Comparison of ENCODE assay signal across 8 cellular contexts in the genomic region with DNA sequence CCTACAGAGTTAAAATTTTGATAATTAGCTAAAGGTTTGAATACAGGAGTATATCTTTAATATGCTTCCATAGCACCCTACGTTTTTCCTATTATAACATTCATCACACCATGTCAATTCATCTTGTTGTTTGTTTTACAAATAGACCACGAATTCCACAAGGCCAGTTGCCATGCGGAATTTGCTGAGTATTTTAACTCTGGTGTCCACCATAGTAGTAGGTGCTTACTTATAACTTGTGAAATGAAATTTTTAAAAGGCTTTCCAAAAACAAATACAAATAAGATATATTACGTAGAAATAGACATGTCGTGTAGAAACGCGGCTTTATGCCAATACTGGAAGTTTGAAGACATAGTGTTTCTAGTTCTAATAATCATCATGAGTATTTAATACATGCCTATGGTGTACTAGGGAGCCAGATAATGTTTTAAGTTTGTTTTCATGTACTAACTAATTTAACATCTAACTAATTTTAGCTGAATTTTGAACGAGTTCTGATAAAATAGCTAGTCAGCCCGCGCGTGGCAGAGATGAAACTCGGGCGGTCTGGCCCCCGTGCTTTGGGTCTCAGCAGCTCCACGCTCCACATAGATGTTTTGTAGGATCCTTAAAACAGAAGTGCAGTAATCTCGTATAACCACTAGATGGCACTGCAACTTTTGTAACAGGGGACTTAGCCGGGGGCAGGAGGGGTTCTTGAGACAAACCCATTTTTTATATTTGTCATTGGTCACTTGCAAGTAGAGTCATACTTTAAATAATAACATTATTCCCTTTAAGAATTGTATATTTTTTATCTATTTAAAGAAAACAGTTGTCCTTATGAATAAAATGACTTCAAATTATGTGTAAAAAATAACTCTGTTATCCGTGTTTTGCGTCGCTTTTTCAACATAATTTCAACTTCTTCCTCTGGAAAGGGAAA. TPM values are rescaled to one million over a fixed set of nuclear protein-coding genes. Genes with fewer than 3 reads are reported as not detected.
DNase-seq lines count a peak whose midpoint lies in the region; ATAC-seq, FAIRE-seq and TF ChIP-seq lines count a peak whose summit lies in the region.

No MANE protein-coding gene starts in this region.

- DNase-seq in GDM1 (lab: John Stamatoyannopoulos, UW): peak; percentile 42
- DNase-seq in HAP-1 (ENCODE audit: low spot score in 2 of 2): peak; percentile 70 to 87
- DNase-seq in NAMALWA (ENCODE audit: low spot score): peak; percentile 94
- peak; percentile 66 to 82 (median 74) for DNase-seq in K562 (ENCODE audit: extremely low read depth in 1 of 4, low spot score in 3 of 4)
- DNase-seq in iPS DF 19.7 (ENCODE audit: low read depth, low spot score): peak; percentile 50
- peak; percentile 67 for DNase-seq in small intestine

- H4K20me1 ChIP-seq in K562 (replicated peaks; ENCODE audit: control insufficient read depth, insufficient read depth, low read length): no peaks in the 10 kb centered on the region; the same call in 1 of the 2 replicates

- CTCF ChIA-PET in K562 (lab: Yijun Ruan, JAX; ENCODE audit: low intra/inter-chr PET ratio): interaction anchor here (0.6 to 5.7 kb wide), 5 partner anchors 47 to 389 kb away, joined by 3 to 71 read pairs (median 5); no protein-coding TSS in a partner anchor

- in situ Hi-C loops in HAP-1 (cut with MboI; ENCODE audit: low sequenced_read_pairs): loop anchor here (5.0 kb wide), 1 partner anchor 47 kb away; no protein-coding TSS in a partner anchor
- in situ Hi-C loops in K562 (cut with MboI): loop anchor here (5.0 kb wide), 1 partner anchor 47 kb away; no protein-coding TSS in a partner anchor

- no peaks in the 10 kb centered on the region for H3K9me1 ChIP-seq in K562 (ENCODE audit: control insufficient read depth, insufficient read depth, low read length)

- 9% methylated on average over 20 of the region's 20 CpGs for WGBS in K562 (ENCODE audit: insufficient coverage, low coverage, missing lambda C conversion rate)
- 17 to 18% (median 18%) methylated on average over 20 of the region's 20 CpGs for WGBS in small intestine, 3 donors

- intact Hi-C loops in K562 (cut with micrococcal nuclease): loop anchor here (1.0 to 5.0 kb wide), 3 partner anchors 48 to 390 kb away; no protein-coding TSS in a partner anchor

- POLR2A ChIA-PET in K562 (lab: Yijun Ruan, JAX): interaction anchor here (0.7 to 1.8 kb wide), 6 partner anchors 10 to 262 kb away, joined by 3 to 9 read pairs (median 4); a partner anchor contains a TSS

- H3K4me3 ChIP-seq in HAP-1 (no peak overlapping the region), K562 (no peak overlapping the region), small intestine (ENCODE audit: low read depth in 1 of 2, low read length in 2 of 2) (no peak overlapping the region)

- H3K9ac ChIP-seq in K562 (ENCODE audit: insufficient read depth in 1 of 2, low read depth in 2 of 2, low read length in 2 of 2): peak overlapping the region; percentile 29 to 64; a peak in 2 of 4 replicates

- peak; percentile 87 for FAIRE-seq in K562 (lab: Jason Lieb, UNC)
- peak; percentile 76 for FAIRE-seq in small intestine (lab: Jason Lieb, UNC)

- peak; percentile 73 to 82 (median 74) for TF ChIP-seq CTCF in K562 (IDR thresholded peaks at IDR 0.05 in 2 of 3, conservative IDR thresholded peaks at IDR 0.05 in 1 of 3; ENCODE audit: insufficient read depth in 2 of 3, low read depth in 1 of 3, low read length in 3 of 3)

- H3K27ac ChIP-seq in K562 (ENCODE audit: extremely low read depth, low read depth, low read length) (peak overlapping the region; percentile 24; the same call in 1 of the 3 replicates), small intestine (ENCODE audit: low read depth in 1 of 2, low read length in 1 of 2) (no peak overlapping the region)

- H3K36me3 ChIP-seq in HAP-1 (replicated peaks) (no peaks in the 10 kb centered on the region), K562 (ENCODE audit: control insufficient read depth, insufficient read depth, low read length) (peaks cover 31% of the 10 kb centered on the region), small intestine (ENCODE audit: control insufficient read depth in 2 of 2, insufficient read depth in 2 of 2, low read length in 2 of 2) (no peaks in the 10 kb centered on the region)

- H2AFZ ChIP-seq in K562 (ENCODE audit: low read depth, low read length): peak overlapping the region; percentile 76

- BruUV-seq in K562 (replicated peaks; lab: Mats Ljungman, UMichigan): no TSS peak

- ATAC-seq in SK-N-SH treated with all-trans-retinoic acid at 6 μM for 48 hours: peak; percentile 93
- peak; percentile 77 for ATAC-seq in K562
- no peak for ATAC-seq in HG02870 (IDR thresholded peaks at IDR 0.05; ENCODE audit: unreplicated experiment)

- TF ChIP-seq POLR2A in K562 (conservative IDR thresholded peaks at IDR 0.05): no peak

- peaks cover 22% of the 10 kb centered on the region for H3K79me2 ChIP-seq in K562 (ENCODE audit: control insufficient read depth, insufficient read depth, low read length)

- H3K4me2 ChIP-seq in K562 (ENCODE audit: insufficient read depth, low read length): peak overlapping the region; percentile 36; the same call in 1 of the 2 replicates

- TF ChIP-seq RAD21 in K562 (CRISPR knock-in tag; conservative IDR thresholded peaks at IDR 0.05 in 1 of 2, IDR thresholded peaks at IDR 0.05 in 1 of 2): peak; percentile 76 to 85

- H3K9me3 ChIP-seq in HAP-1 (no peaks in the 10 kb centered on the region), K562 (replicated peaks; ENCODE audit: control insufficient read depth, insufficient read depth, low read depth, low read length) (no peaks in the 10 kb centered on the region), small intestine (ENCODE audit: control insufficient read depth, low read depth) (no peaks in the 10 kb centered on the region)

- peaks cover 39% of the 10 kb centered on the region for H3K4me1 ChIP-seq in HAP-1
- no peaks in the 10 kb centered on the region; a peak in 1 of 5 replicates for H3K4me1 ChIP-seq in K562 (replicated peaks in 1 of 2; ENCODE audit: control insufficient read depth in 2 of 2, insufficient read depth in 2 of 2, low read length in 2 of 2)
- no peaks in the 10 kb centered on the region for H3K4me1 ChIP-seq in small intestine (ENCODE audit: control insufficient read depth in 2 of 2, insufficient read depth in 1 of 2, low read depth in 1 of 2, low read length in 1 of 2)

- TF ChIP-seq EP300 in K562 (IDR thresholded peaks at IDR 0.05; ENCODE audit: low read length): no peak

- no peaks in the 10 kb centered on the region for H3K27me3 ChIP-seq in HAP-1 (ENCODE audit: low read depth)
- H3K27me3 ChIP-seq in K562 (ENCODE audit: control insufficient read depth in 2 of 2, insufficient read depth in 2 of 2, low read length in 2 of 2): no peaks in the 10 kb centered on the region
- no peaks in the 10 kb centered on the region for H3K27me3 ChIP-seq in small intestine (ENCODE audit: control insufficient read depth in 2 of 2, insufficient read depth in 2 of 2, low read length in 2 of 2)

TF ChIP-seq in SK-N-SH treated with all-trans-retinoic acid at 6 μM for 48 hours, 23 proteins besides CTCF, POLR2A, EP300 and RAD21 (continues in another document):
- no peak for TF ChIP-seq ZNF70 (CRISPR knock-in tag; IDR thresholded peaks at IDR 0.05)
- no peak for TF ChIP-seq ESRRG (CRISPR knock-in tag; IDR thresholded peaks at IDR 0.05)
- no peak for TF ChIP-seq CSDC2 (CRISPR knock-in tag; IDR thresholded peaks at IDR 0.05)

TF ChIP-seq in K562, 482 proteins besides CTCF, POLR2A, EP300 and RAD21 (continues in another document):
- no peak for TF ChIP-seq NUFIP1 (IDR thresholded peaks at IDR 0.05; ENCODE audit: partially characterized antibody)
- TF ChIP-seq NCOA2 (IDR thresholded peaks at IDR 0.05; ENCODE audit: partially characterized antibody in 2 of 2): no peak

RNA-seq across cellular contexts. Expression of a gene that starts 10.2 kb away (rescaled TPM):
- total RNA-seq in K562 (2011; cell fraction: chromatin; rRNA removed; ENCODE audit: low replicate concordance): 70.8 and 196 TPM in 2 replicates
- total RNA-seq in K562 (2011; cell fraction: nucleolus; rRNA removed): 41.4 and 48.8 TPM in 2 replicates
- 83.1 and 113 TPM in 2 replicates for total RNA-seq in K562 (2011; cell fraction: nucleoplasm; rRNA removed)
- total RNA-seq in K562 (2014; rRNA removed): 28.0 and 30.1 TPM in 2 replicates
- total RNA-seq in K562 (2014; rRNA removed; fragmentation: Illumina TruSeq; extraction: Trizol): 68.9 and 77.6 TPM in 2 replicates
- total RNA-seq in K562 (2015; rRNA removed; fragmentation: Illumina TruSeq; extraction: Trizol): 8.8 and 11.7 TPM in 2 replicates
- 38.3 and 45.9 TPM in 2 replicates for total RNA-seq in K562 (2021)
- polyA plus RNA-seq in K562 (2011; rRNA removed): 57.1 and 76.4 TPM in 2 replicates
- 10.3 and 25.7 TPM in 2 replicates for polyA plus RNA-seq in K562 (2011; cell fraction: cytosol; rRNA removed)
- 47.5 and 89.0 TPM in 2 replicates for polyA plus RNA-seq in K562 (2011; cell fraction: nucleus; rRNA removed)
- 43.7 and 113 TPM in 2 replicates for polyA plus RNA-seq in K562 (2012)
- 38.7 and 54.4 TPM in 2 replicates for polyA plus RNA-seq in K562 (2014; fragmentation: Illumina TruSeq; extraction: Trizol)
- polyA plus RNA-seq in K562 (2014; fragmentation: Nextera tagmentation; extraction: Ambion mirVana): 100 to 1,000 TPM; 160 to 243 TPM
- polyA plus RNA-seq in K562 (2014; rRNA removed): 52.2 and 66.0 TPM in 2 replicates
- polyA minus RNA-seq in K562 (2011; rRNA and poly(A)+ RNA removed): 92.1 and 154 TPM in 2 replicates
- polyA minus RNA-seq in K562 (2011; cell fraction: cytosol; rRNA and poly(A)+ RNA removed): 13.4 and 19.7 TPM in 2 replicates
- 86.0 and 194 TPM in 2 replicates for polyA minus RNA-seq in K562 (2011; cell fraction: nucleus; rRNA and poly(A)+ RNA removed)
- polyA plus RNA-seq in small intestine: 1 to 10 TPM; 1.8 to 6.2 (median 4.1) TPM

RNA-seq across cellular contexts. Expression of a gene that starts 17.6 kb away (rescaled TPM):
- total RNA-seq in K562 (2011; cell fraction: chromatin; rRNA removed; ENCODE audit: low replicate concordance): not detected in 2 replicates
- not detected in 2 replicates for total RNA-seq in K562 (2011; cell fraction: nucleolus; rRNA removed)
- total RNA-seq in K562 (2011; cell fraction: nucleoplasm; rRNA removed): not detected in 2 replicates
- not detected in 2 replicates for total RNA-seq in K562 (2014; rRNA removed)
- total RNA-seq in K562 (2014; rRNA removed; fragmentation: Illumina TruSeq; extraction: Trizol): not detected in 2 replicates
- total RNA-seq in K562 (2015; rRNA removed; fragmentation: Illumina TruSeq; extraction: Trizol): 0.25 TPM in 1 of 2 replicates, not detected in the other
- not detected in 2 replicates for total RNA-seq in K562 (2021)
- not detected in 2 replicates for polyA plus RNA-seq in K562 (2011; rRNA removed)
- polyA plus RNA-seq in K562 (2011; cell fraction: cytosol; rRNA removed): not detected in 2 replicates
- not detected in 2 replicates for polyA plus RNA-seq in K562 (2011; cell fraction: nucleus; rRNA removed)
- 0.13 TPM in 1 of 2 replicates, not detected in the other for polyA plus RNA-seq in K562 (2012)
- polyA plus RNA-seq in K562 (2014; fragmentation: Illumina TruSeq; extraction: Trizol): not detected in 2 replicates
- polyA plus RNA-seq in K562 (2014; fragmentation: Nextera tagmentation; extraction: Ambion mirVana): under 1 TPM in 1 of 2 experiments, not detected in 1; 0.13 TPM
- polyA plus RNA-seq in K562 (2014; rRNA removed): not detected in 2 replicates
- polyA minus RNA-seq in K562 (2011; rRNA and poly(A)+ RNA removed): not detected in 2 replicates
- polyA minus RNA-seq in K562 (2011; cell fraction: cytosol; rRNA and poly(A)+ RNA removed): not detected in 2 replicates
- polyA minus RNA-seq in K562 (2011; cell fraction: nucleus; rRNA and poly(A)+ RNA removed): not detected in 2 replicates
- 1 to 10 TPM in 1 of 3 donors, under 1 TPM in 1, not detected in 1; 0.92 to 2.4 TPM for polyA plus RNA-seq in small intestine

Comparison
In these comparisons a context has a peak if more than half of its experiments do, and no peak if none do; other contexts are left out.
1. DNase-seq: peak in every context shown above with its lines; median percentile 94 in NAMALWA; 78 in HAP-1; 74 in K562; 67 in small intestine; 50 in iPS DF 19.7; 42 in GDM1.